13 cellular contexts compared by ENCODE assay signal in genomic region chr2:22481507-22482217, GRCh38.
DNase-seq lines count a peak whose midpoint lies in the region; ATAC-seq and TF ChIP-seq lines count a peak whose summit lies in the region.
"Had no signal": no experiment of that assay in that cellular context is flagged by ENCODE, and none has a peak within 500 bp of the region (broad histone marks: within the 10 kb centered on the region; RNA-seq: fewer than 3 reads in every experiment).

No MANE protein-coding gene starts in this region.

- H3K4me3 ChIP-seq in heart right ventricle (no peak overlapping the region), upper lobe of right lung (no peak overlapping the region)
- H3K4me3 ChIP-seq: BLaER1 had no signal

- TF ChIP-seq CTCF in heart right ventricle (IDR thresholded peaks at IDR 0.05) (no peak), upper lobe of right lung (IDR thresholded peaks at IDR 0.05) (no peak)

- peaks cover 0 to 7% (median 0%) of the 10 kb centered on the region in 9 donors for H3K4me1 ChIP-seq in heart right ventricle
- no peaks in the 10 kb centered on the region for H3K4me1 ChIP-seq in upper lobe of right lung
- H3K4me1 ChIP-seq: BLaER1 had no signal

- DNase-seq in DMS 273 (lab: John Stamatoyannopoulos, UW; ENCODE audit: unreplicated experiment), result peak; percentile 87
- DNase-seq in NCI-H2171 treated with DMSO at 0.1 percent for 48 hours (lab: John Stamatoyannopoulos, UW), result peak; percentile 90
- peak in 1 of 2 donors; percentile 4 for DNase-seq in heart right ventricle
- DNase-seq in sciatic nerve (ENCODE audit: low spot score), result no peak
- DNase-seq in activated naive CD4-positive, alpha-beta T cell treated with anti-CD3 and anti-CD28 coated beads, Interleukin-2, amount 50 U/mL, for 16 hours, result no peak
- no peak for DNase-seq in head of caudate nucleus
- no peak for DNase-seq in NCI-H1092 treated with DMSO at 0.1 percent for 48 hours (lab: John Stamatoyannopoulos, UW)
- no peak for DNase-seq in upper lobe of right lung
- DNase-seq: CD8-positive, alpha-beta T cell; GF-D8; KBM-7; NCI-H1436 treated with DMSO at 0.1 percent for 48 hours had no signal

- no peaks in the 10 kb centered on the region for H3K9me3 ChIP-seq in heart right ventricle
- H3K9me3 ChIP-seq in upper lobe of right lung, result no peaks in the 10 kb centered on the region
- H3K9me3 ChIP-seq: BLaER1 had no signal

- WGBS in heart right ventricle, 2 donors, result 62 to 75% methylated on average over 4 of the region's 4 CpGs

- H3K27me3 ChIP-seq in heart right ventricle (no peaks in the 10 kb centered on the region), upper lobe of right lung (no peaks in the 10 kb centered on the region)
- H3K27me3 ChIP-seq: BLaER1 had no signal

- H3K36me3 ChIP-seq in heart right ventricle, result no peaks in the 10 kb centered on the region
- no peaks in the 10 kb centered on the region for H3K36me3 ChIP-seq in upper lobe of right lung
- H3K36me3 ChIP-seq: BLaER1 had no signal

- ATAC-seq in heart right ventricle, result peak in 6 of 8 donors; percentile 28 to 82 (median 61)
- peak; percentile 97 for ATAC-seq in sciatic nerve
- ATAC-seq in upper lobe of right lung, result no peak
- ATAC-seq: CD8-positive, alpha-beta T cell had no signal

- H3K27ac ChIP-seq in heart right ventricle (no peak overlapping the region), upper lobe of right lung (no peak overlapping the region)
- H3K27ac ChIP-seq: BLaER1 had no signal

- intact Hi-C loops in heart right ventricle (cut with DNase I) (no loop called here), sciatic nerve (cut with DNase I) (no loop called here), head of caudate nucleus (cut with DNase I) (no loop called here), upper lobe of right lung (cut with DNase I) (no loop called here)

Comparison
In these comparisons a context has a peak if more than half of its experiments do, and no peak if none do; other contexts are left out.
1. DNase-seq: peak in DMS 273 (single experiment) and NCI-H2171 treated with DMSO at 0.1 percent for 48 hours (single experiment); none in sciatic nerve (single experiment), activated naive CD4-positive, alpha-beta T cell treated with anti-CD3 and anti-CD28 coated beads, Interleukin-2, amount 50 U/mL, for 16 hours (single experiment), head of caudate nucleus (0 of 42), NCI-H1092 treated with DMSO at 0.1 percent for 48 hours (single experiment) and upper lobe of right lung (single experiment).